ENCODE assay signal across 2 cellular contexts in genomic region chrX:48736303-48736702, GRCh38.
TF ChIP-seq lines count a peak whose summit lies in the region.

No MANE protein-coding gene starts in this region.

TF ChIP-seq in HepG2, 621 proteins besides CTCF, POLR2A, EP300 and RAD21:
- no peak for TF ChIP-seq ZSCAN21 (CRISPR knock-in tag; IDR thresholded peaks at IDR 0.05; ENCODE audit: borderline replicate concordance)
- no peak for TF ChIP-seq KLF6 (CRISPR knock-in tag; IDR thresholded peaks at IDR 0.05)
- no peak for TF ChIP-seq EZH2 (conservative IDR thresholded peaks at IDR 0.05; ENCODE audit: low read depth, low read length)
- TF ChIP-seq REL (CRISPR knock-in tag; conservative IDR thresholded peaks at IDR 0.05), result no peak
- TF ChIP-seq NR2F6 (IDR thresholded peaks at IDR 0.05), result no peak
- TF ChIP-seq NR2F6 (CRISPR knock-in tag; IDR thresholded peaks at IDR 0.05), result no peak
- TF ChIP-seq CERS6 (CRISPR knock-in tag; IDR thresholded peaks at IDR 0.05), result no peak
- TF ChIP-seq ZNF207 (IDR thresholded peaks at IDR 0.05; ENCODE audit: borderline replicate concordance), result no peak
- no peak for TF ChIP-seq ISL2 (CRISPR knock-in tag; IDR thresholded peaks at IDR 0.05)
- no peak for TF ChIP-seq MTA3 (CRISPR knock-in tag; IDR thresholded peaks at IDR 0.05)
- no peak for TF ChIP-seq DNMT1 (CRISPR knock-in tag; IDR thresholded peaks at IDR 0.05)
- TF ChIP-seq ETS1 (CRISPR knock-in tag; IDR thresholded peaks at IDR 0.05), result no peak
- no peak for TF ChIP-seq ZNF7 (CRISPR knock-in tag; IDR thresholded peaks at IDR 0.05)

TF ChIP-seq in WTC11, 78 proteins besides CTCF, POLR2A, EP300 and RAD21:
- no peak for TF ChIP-seq ZNF281 (CRISPR knock-in tag; IDR thresholded peaks at IDR 0.05)
- TF ChIP-seq PRRX2 (CRISPR knock-in tag; IDR thresholded peaks at IDR 0.05), result no peak
- TF ChIP-seq ELF4 (CRISPR knock-in tag; IDR thresholded peaks at IDR 0.05; ENCODE audit: low read depth), result no peak
- TF ChIP-seq, protein P1, sequence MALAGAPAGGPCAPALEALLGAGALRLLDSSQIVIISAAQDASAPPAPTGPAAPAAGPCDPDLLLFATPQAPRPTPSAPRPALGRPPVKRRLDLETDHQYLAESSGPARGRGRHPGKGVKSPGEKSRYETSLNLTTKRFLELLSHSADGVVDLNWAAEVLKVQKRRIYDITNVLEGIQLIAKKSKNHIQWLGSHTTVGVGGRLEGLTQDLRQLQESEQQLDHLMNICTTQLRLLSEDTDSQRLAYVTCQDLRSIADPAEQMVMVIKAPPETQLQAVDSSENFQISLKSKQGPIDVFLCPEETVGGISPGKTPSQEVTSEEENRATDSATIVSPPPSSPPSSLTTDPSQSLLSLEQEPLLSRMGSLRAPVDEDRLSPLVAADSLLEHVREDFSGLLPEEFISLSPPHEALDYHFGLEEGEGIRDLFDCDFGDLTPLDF (CRISPR knock-in tag; IDR thresholded peaks at IDR 0.05), result no peak
- TF ChIP-seq TEAD1 (CRISPR knock-in tag; IDR thresholded peaks at IDR 0.05), result no peak
- no peak for TF ChIP-seq PREB (CRISPR knock-in tag; IDR thresholded peaks at IDR 0.05; ENCODE audit: borderline replicate concordance)
- no peak for TF ChIP-seq GRHL2 (CRISPR knock-in tag; IDR thresholded peaks at IDR 0.05; ENCODE audit: insufficient replicate concordance, severe bottlenecking)
